In genomic region chr5:89255845-89256463, GRCh38 we compare ENCODE assay signal across 9 cellular contexts.
DNase-seq lines count a peak whose midpoint lies in the region; ATAC-seq and TF ChIP-seq lines count a peak whose summit lies in the region.
"Had no signal": no experiment of that assay in that cellular context is flagged by ENCODE, and none has a peak within 500 bp of the region (broad histone marks: within the 10 kb centered on the region; RNA-seq: fewer than 3 reads in every experiment).

No MANE protein-coding gene starts in this region.

- CTCF ChIA-PET in WTC11 (lab: Charles Lee) = no interaction called here

- no peaks in the 10 kb centered on the region for H3K4me1 Mint-ChIP-seq in WTC11
- H3K4me1 Mint-ChIP-seq: naive thymus-derived CD4-positive, alpha-beta T cell had no signal

- no peak for TF ChIP-seq CTCF in WTC11 (IDR thresholded peaks at IDR 0.05)

- in situ Hi-C loops in KBM-7 (cut with MboI; ENCODE audit: low pct_unique_long_range_greater_than_20kb, low sequenced_read_pairs) = no loop called here

- peaks cover 12% of the 10 kb centered on the region for H3K9me3 Mint-ChIP-seq in WTC11

- H3K27ac Mint-ChIP-seq in WTC11 = no peak overlapping the region
- H3K27ac Mint-ChIP-seq: naive thymus-derived CD4-positive, alpha-beta T cell had no signal

- ATAC-seq in WTC11 = peak; percentile 74
- ATAC-seq in GM21717 (IDR thresholded peaks at IDR 0.05; ENCODE audit: unreplicated experiment) = no peak
- ATAC-seq: naive thymus-derived CD4-positive, alpha-beta T cell had no signal

- DNase-seq in DMS53 (lab: John Stamatoyannopoulos, UW) (peak; percentile 69), KBM-7 (peak; percentile 36), WTC11 (ENCODE audit: low spot score) (no peak), iPS-NIHi11 (ENCODE audit: low spot score) (peak; percentile 36), LoVo (ENCODE audit: low spot score) (no peak), ecto neural progenitor cell (ENCODE audit: low spot score) (no peak)
- no peak for DNase-seq in activated CD4-positive, alpha-beta T cell treated with anti-CD3 and anti-CD28 coated beads, Interleukin-2, amount 50 U/mL, for 48 hours
- DNase-seq: naive thymus-derived CD4-positive, alpha-beta T cell had no signal

- H3K36me3 Mint-ChIP-seq in WTC11 = peaks cover 9% of the 10 kb centered on the region
- H3K36me3 Mint-ChIP-seq: naive thymus-derived CD4-positive, alpha-beta T cell had no signal

- POLR2A ChIA-PET in WTC11 (lab: Charles Lee) = no interaction called here

- H3K27me3 Mint-ChIP-seq in WTC11 (ENCODE audit: low read depth) = no peaks in the 10 kb centered on the region

- H3K4me3 Mint-ChIP-seq in WTC11 = no peak overlapping the region
- H3K4me3 Mint-ChIP-seq: naive thymus-derived CD4-positive, alpha-beta T cell had no signal

TF ChIP-seq in WTC11, 78 proteins besides CTCF, POLR2A, EP300 and RAD21:
- TF ChIP-seq ZBTB21 (CRISPR knock-in tag; IDR thresholded peaks at IDR 0.05; ENCODE audit: borderline replicate concordance) (no peak), ZNF317 (CRISPR knock-in tag; IDR thresholded peaks at IDR 0.05; ENCODE audit: borderline replicate concordance, low read depth) (0 out of 2 replicates have a peak, but pooled peaks have one; percentile 52), EMX1 (CRISPR knock-in tag; IDR thresholded peaks at IDR 0.05) (no peak), USF1 (CRISPR knock-in tag; IDR thresholded peaks at IDR 0.05) (peak; percentile 54; the same call in 1 of the 2 replicates), GTF2I (CRISPR knock-in tag; conservative IDR thresholded peaks at IDR 0.05) (no peak)
- TF ChIP-seq, protein P1, sequence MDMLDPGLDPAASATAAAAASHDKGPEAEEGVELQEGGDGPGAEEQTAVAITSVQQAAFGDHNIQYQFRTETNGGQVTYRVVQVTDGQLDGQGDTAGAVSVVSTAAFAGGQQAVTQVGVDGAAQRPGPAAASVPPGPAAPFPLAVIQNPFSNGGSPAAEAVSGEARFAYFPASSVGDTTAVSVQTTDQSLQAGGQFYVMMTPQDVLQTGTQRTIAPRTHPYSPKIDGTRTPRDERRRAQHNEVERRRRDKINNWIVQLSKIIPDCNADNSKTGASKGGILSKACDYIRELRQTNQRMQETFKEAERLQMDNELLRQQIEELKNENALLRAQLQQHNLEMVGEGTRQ (CRISPR knock-in tag; IDR thresholded peaks at IDR 0.05) = peak; percentile 76

Comparison
In these comparisons a context has a peak if more than half of its experiments do, and no peak if none do; other contexts are left out.
1. DNase-seq: peak in DMS53 (single experiment), KBM-7 (single experiment) and iPS-NIHi11 (single experiment); none in WTC11 (single experiment), LoVo (single experiment), activated CD4-positive, alpha-beta T cell treated with anti-CD3 and anti-CD28 coated beads, Interleukin-2, amount 50 U/mL, for 48 hours (0 of 2) and ecto neural progenitor cell (single experiment).